In the genomic region with DNA sequence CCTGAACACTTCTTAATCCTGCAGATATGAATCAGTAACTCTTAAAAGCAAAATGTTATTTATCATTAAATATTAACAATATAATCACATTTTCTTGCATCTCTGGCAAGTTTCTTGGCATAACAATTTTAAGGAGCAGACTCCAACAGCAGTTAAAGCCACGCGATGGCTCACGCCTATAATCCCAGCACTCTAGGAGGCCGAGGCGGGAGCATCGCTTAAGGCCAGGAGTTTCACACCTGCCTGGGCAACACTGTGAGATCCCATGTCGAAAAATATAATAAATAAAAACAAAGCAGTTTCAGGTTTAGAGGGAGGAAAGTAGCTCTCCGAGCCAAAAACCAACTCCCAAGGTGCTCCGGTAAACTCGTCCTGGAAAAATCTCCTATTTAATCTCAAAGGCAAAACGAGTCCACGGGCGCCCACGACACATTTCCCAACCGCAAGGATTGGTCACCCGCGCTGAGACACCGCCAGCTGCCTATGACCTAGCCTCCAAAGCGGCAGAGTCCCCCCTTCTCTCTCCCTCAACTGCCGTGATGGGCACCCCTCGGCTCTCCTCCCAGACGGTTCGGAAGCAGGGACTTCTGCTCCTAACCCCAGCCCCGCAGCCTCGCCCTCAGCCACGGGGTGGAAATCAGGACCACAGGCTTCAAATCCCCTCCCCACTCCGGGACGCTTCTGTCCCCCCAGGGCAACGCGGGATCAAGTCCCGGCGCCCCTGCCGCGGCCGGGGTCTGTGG, we compare ENCODE assay signal across 8 cellular contexts. TPM values are rescaled to one million over a fixed set of nuclear protein-coding genes. Genes with fewer than 3 reads are reported as not detected.
DNase-seq lines count a peak whose midpoint lies in the region; ATAC-seq, FAIRE-seq and TF ChIP-seq lines count a peak whose summit lies in the region.
"Not testable (repeated sequence)": the region's sequence is repeated elsewhere in the genome, so short reads cannot be mapped to it uniquely, and the experiment has no call there.

No MANE protein-coding gene starts in this region.

- TF ChIP-seq POLR2A in Peyer's patch (IDR thresholded peaks at IDR 0.05); esophagus muscularis mucosa (IDR thresholded peaks at IDR 0.05; ENCODE audit: low read depth): not testable (repeated sequence)

- DNase-seq in Peyer's patch; esophagus muscularis mucosa (ENCODE audit: extremely low spot score): not testable (repeated sequence)
- DNase-seq in activated naive CD4-positive, alpha-beta T cell treated with anti-CD3 and anti-CD28 coated beads, Interleukin-2, amount 50 U/mL, for 72 hours (ENCODE audit: low spot score in 2 of 2), result peak in 1 of 2 donors; percentile 55
- peak; percentile 16 to 20 for DNase-seq in lung microvascular endothelial cell (ENCODE audit: low read depth in 2 of 2)
- peak; percentile 35 for DNase-seq in small intestine

- H3K36me3 ChIP-seq in ACC112 (ENCODE audit: insufficient read depth, low read length); Peyer's patch; esophagus muscularis mucosa; small intestine (ENCODE audit: control insufficient read depth in 2 of 2, insufficient read depth in 2 of 2, low read length in 2 of 2): not testable (repeated sequence)

- H3K4me3 ChIP-seq in ACC112 (ENCODE audit: low read depth, low read length) (peak overlapping the region; percentile 86), Peyer's patch (peak overlapping the region; percentile 79 to 100 (median 88)), esophagus muscularis mucosa (peak overlapping the region; percentile 68 to 92 (median 84)), small intestine (ENCODE audit: low read depth in 1 of 2, low read length in 2 of 2) (peak overlapping the region; percentile 84 to 93)

- H3K4me1 ChIP-seq in ACC112 (ENCODE audit: control insufficient read depth, insufficient read depth, low read length, unreplicated experiment) (peaks cover 10% of the 10 kb centered on the region), Peyer's patch (peaks cover 0 to 21% (median 5%) of the 10 kb centered on the region in 4 donors), esophagus muscularis mucosa (peaks cover 31 to 59% (median 51%) of the 10 kb centered on the region in 4 donors)
- not testable (repeated sequence) for H3K4me1 ChIP-seq in small intestine (ENCODE audit: control insufficient read depth in 2 of 2, insufficient read depth in 1 of 2, low read depth in 1 of 2, low read length in 1 of 2)

- H3K9me3 ChIP-seq in Peyer's patch; esophagus muscularis mucosa; small intestine (ENCODE audit: control insufficient read depth, low read depth): not testable (repeated sequence)

- not testable (repeated sequence) for TF ChIP-seq EP300 in esophagus muscularis mucosa (IDR thresholded peaks at IDR 0.05)

- FAIRE-seq in small intestine (lab: Jason Lieb, UNC), result not testable (repeated sequence)

- H3K27me3 ChIP-seq in ACC112 (ENCODE audit: insufficient read depth, low read length); Peyer's patch; esophagus muscularis mucosa; small intestine (ENCODE audit: control insufficient read depth in 2 of 2, insufficient read depth in 2 of 2, low read length in 2 of 2): not testable (repeated sequence)

- peak overlapping the region; percentile 81 for H3K27ac ChIP-seq in ACC112 (ENCODE audit: low read depth, low read length)
- H3K27ac ChIP-seq in Peyer's patch, result peak overlapping the region; percentile 92 to 98 (median 98)
- peak overlapping the region; percentile 94 to 97 (median 96) for H3K27ac ChIP-seq in esophagus muscularis mucosa (replicated peaks in 1 of 4)
- peak overlapping the region; percentile 92 to 98 for H3K27ac ChIP-seq in small intestine (ENCODE audit: low read depth in 1 of 2, low read length in 1 of 2)

- not testable (repeated sequence) for H2AFZ ChIP-seq in ACC112 (ENCODE audit: low read length, unreplicated experiment)

- peak; percentile 19 for ATAC-seq in GM19328 (IDR thresholded peaks at IDR 0.05; ENCODE audit: unreplicated experiment)
- peak; percentile 24 for ATAC-seq in HG03135 (IDR thresholded peaks at IDR 0.05; ENCODE audit: unreplicated experiment)
- ATAC-seq in activated naive CD4-positive, alpha-beta T cell treated with anti-CD3 and anti-CD28 coated beads, Interleukin-2, amount 50 U/mL, for 72 hours, result peak; percentile 21 to 53

- H3K79me2 ChIP-seq in ACC112 (ENCODE audit: control insufficient read depth, insufficient read depth, low read length, unreplicated experiment), result peaks cover 62% of the 10 kb centered on the region

- not testable (repeated sequence) for TF ChIP-seq CTCF in Peyer's patch (IDR thresholded peaks at IDR 0.05); esophagus muscularis mucosa (IDR thresholded peaks at IDR 0.05)

- peaks cover 0 to 11% of the 10 kb centered on the region in 2 donors for H3K9me3 Mint-ChIP-seq in activated naive CD4-positive, alpha-beta T cell treated with anti-CD3 and anti-CD28 coated beads, Interleukin-2, amount 50 U/mL, for 72 hours

- H3K36me3 Mint-ChIP-seq in activated naive CD4-positive, alpha-beta T cell treated with anti-CD3 and anti-CD28 coated beads, Interleukin-2, amount 50 U/mL, for 72 hours, result not testable (repeated sequence)

- WGBS in esophagus muscularis mucosa, result 5% methylated on average over 22 of the region's 35 CpGs
- WGBS in small intestine, 3 donors, result 2 to 6% (median 6%) methylated on average over 35 of the region's 35 CpGs

- intact Hi-C loops in esophagus muscularis mucosa (cut with DNase I), result loop anchor here (10.0 kb wide), 1 partner anchor 64 kb away; no protein-coding TSS in a partner anchor

- H3K27ac Mint-ChIP-seq in activated naive CD4-positive, alpha-beta T cell treated with anti-CD3 and anti-CD28 coated beads, Interleukin-2, amount 50 U/mL, for 72 hours, result peak overlapping the region; percentile 95 to 99

RNA-seq across cellular contexts. Expression of a gene that starts 37.5 kb away (rescaled TPM):
- total RNA-seq in Peyer's patch, result 10 to 100 TPM in 2 of 4 donors, 1 to 10 TPM in 2; 6.6 to 20.7 (median 14.3) TPM
- 10 to 100 TPM in 1 of 2 donors, 1 to 10 TPM in 1; 8.2 to 11.3 TPM for total RNA-seq in activated naive CD4-positive, alpha-beta T cell treated with anti-CD3 and anti-CD28 coated beads, Interleukin-2, amount 50 U/mL, for 72 hours
- total RNA-seq in esophagus muscularis mucosa, result 10 to 100 TPM in 3 of 4 donors, 1 to 10 TPM in 1; 9.4 to 22.5 (median 15.1) TPM
- 3.5 and 6.3 TPM in 2 replicates for total RNA-seq in lung microvascular endothelial cell
- 1 to 10 TPM; 2.5 to 5.0 (median 2.7) TPM for polyA plus RNA-seq in small intestine
